In genomic region chr1:9240914-9241820, GRCh38 we compare ENCODE assay signal across 9 cellular contexts. TPM values are rescaled to one million over a fixed set of nuclear protein-coding genes. Genes with fewer than 3 reads are reported as not detected.
DNase-seq lines count a peak whose midpoint lies in the region; ATAC-seq and TF ChIP-seq lines count a peak whose summit lies in the region.
"Had no signal": no experiment of that assay in that cellular context is flagged by ENCODE, and none has a peak within 500 bp of the region (broad histone marks: within the 10 kb centered on the region; RNA-seq: fewer than 3 reads in every experiment).

No MANE protein-coding gene starts in this region.

- H3K4me1 ChIP-seq in osteoblast (ENCODE audit: insufficient read depth, low read length) (peaks cover 31% of the 10 kb centered on the region), tibial nerve (peaks cover 0 to 89% (median 63%) of the 10 kb centered on the region in 4 donors)

- no peak overlapping the region for H2AFZ ChIP-seq in osteoblast (ENCODE audit: low read length)

- H3K9me3 ChIP-seq in KOPT-K1 (ENCODE audit: insufficient read depth, low read length, poor library complexity, severe bottlenecking), result no peaks in the 10 kb centered on the region
- no peaks in the 10 kb centered on the region for H3K9me3 ChIP-seq in osteoblast (ENCODE audit: low read depth, low read length)
- no peaks in the 10 kb centered on the region for H3K9me3 ChIP-seq in tibial nerve

- H3K4me2 ChIP-seq in osteoblast (ENCODE audit: insufficient read depth, low read length), result no peak overlapping the region

- TF ChIP-seq CTCF in dorsolateral prefrontal cortex (IDR thresholded peaks at IDR 0.05 in 54 of 56, conservative IDR thresholded peaks at IDR 0.05 in 2 of 56; ENCODE audit: low read depth in 1 of 56, partially characterized antibody in 56 of 56) (no peak), osteoblast (IDR thresholded peaks at IDR 0.05; ENCODE audit: extremely low read depth, low read depth, low read length) (no peak), tibial nerve (IDR thresholded peaks at IDR 0.05) (no peak)

- no peak for TF ChIP-seq POLR2A in tibial nerve (IDR thresholded peaks at IDR 0.05)

- H3K79me2 ChIP-seq in osteoblast (ENCODE audit: insufficient read depth, low read length), result peaks cover 73% of the 10 kb centered on the region

- peaks cover 3% of the 10 kb centered on the region for H4K20me1 ChIP-seq in osteoblast (ENCODE audit: insufficient read depth, low read length)

- no peaks in the 10 kb centered on the region; the same call in 1 of the 2 replicates for H3K36me3 ChIP-seq in KOPT-K1 (ENCODE audit: insufficient read depth, low read length)
- H3K36me3 ChIP-seq in osteoblast (ENCODE audit: insufficient read depth, low read length), result peaks cover 9% of the 10 kb centered on the region
- peaks cover 0 to 27% (median 0%) of the 10 kb centered on the region in 3 donors for H3K36me3 ChIP-seq in tibial nerve

- intact Hi-C loops in dorsolateral prefrontal cortex (cut with DNase I), result no loop called here

- TF ChIP-seq EP300 in tibial nerve (IDR thresholded peaks at IDR 0.05), result no peak

- WGBS in tibial nerve, 2 donors, result 85 to 93% methylated on average over 8 of the region's 8 CpGs

- no peak for ATAC-seq in GM21825 (IDR thresholded peaks at IDR 0.05; ENCODE audit: unreplicated experiment)
- no peak for ATAC-seq in HG02763 (IDR thresholded peaks at IDR 0.05; ENCODE audit: unreplicated experiment)

- peak overlapping the region; percentile 54 for H3K27ac ChIP-seq in KOPT-K1 (ENCODE audit: low read depth, low read length, poor library complexity, severe bottlenecking)
- H3K27ac ChIP-seq in dorsolateral prefrontal cortex, result peak overlapping the region in 44 of 59 donors; percentile 2 to 93 (median 76)
- peak overlapping the region; percentile 95 for H3K27ac ChIP-seq in osteoblast (ENCODE audit: low read depth, low read length)
- peak overlapping the region in 3 of 4 donors; percentile 53 to 84 (median 84) for H3K27ac ChIP-seq in tibial nerve

- DNase-seq in dorsolateral prefrontal cortex, result no peak
- DNase-seq in osteoblast (ENCODE audit: insufficient read length, low spot score, missing footprints), result peak; percentile 67
- DNase-seq in tibial nerve (ENCODE audit: low spot score in 2 of 2), result no peak
- no peak for DNase-seq in iPS-NIHi11 (ENCODE audit: low spot score)
- DNase-seq: HCEC 1CT; NK-92 treated with Interleukin-12 subunit alpha and Interleukin-12 subunit beta, amount 100 ng/mL, for 24 hours had no signal

- no peak overlapping the region for H3K4me3 ChIP-seq in dorsolateral prefrontal cortex
- no peak overlapping the region for H3K4me3 ChIP-seq in osteoblast (ENCODE audit: insufficient read depth, low read length)
- no peak overlapping the region for H3K4me3 ChIP-seq in tibial nerve

- H3K27me3 ChIP-seq in dorsolateral prefrontal cortex, result no peaks in the 10 kb centered on the region
- H3K27me3 ChIP-seq in osteoblast (ENCODE audit: insufficient read depth, low read length), result no peaks in the 10 kb centered on the region
- no peaks in the 10 kb centered on the region for H3K27me3 ChIP-seq in tibial nerve

RNA-seq across cellular contexts. Expression of gene H6PD, which starts 6.6 kb away (rescaled TPM):
- 10 to 100 TPM in 118 of 120 experiments, 1 to 10 TPM in 2; 9.0 to 25.6 (median 15.7) TPM for total RNA-seq in dorsolateral prefrontal cortex
- total RNA-seq in osteoblast, result 45.1 and 51.4 TPM in 2 replicates
- total RNA-seq in tibial nerve, result 10 to 100 TPM; 53.1 to 88.6 (median 72.7) TPM

RNA-seq across cellular contexts. Expression of gene SPSB1, which starts 51.5 kb away (rescaled TPM):
- 10 to 100 TPM in 80 of 120 experiments, 1 to 10 TPM in 40; 4.7 to 43.4 (median 12.2) TPM for total RNA-seq in dorsolateral prefrontal cortex
- 14.7 and 23.2 TPM in 2 replicates for total RNA-seq in osteoblast
- 10 to 100 TPM; 18.9 to 64.9 (median 41.8) TPM for total RNA-seq in tibial nerve
